Comparison of ENCODE assay signal across 6 cellular contexts in genomic region chr2:241150660-241151530, GRCh38. TPM values are rescaled to one million over a fixed set of nuclear protein-coding genes. Genes with fewer than 3 reads are reported as not detected.
DNase-seq lines count a peak whose midpoint lies in the region; ATAC-seq and TF ChIP-seq lines count a peak whose summit lies in the region.

No MANE protein-coding gene starts in this region.

- peaks cover 26% of the 10 kb centered on the region for H3K4me1 ChIP-seq in CD8-positive, alpha-beta memory T cell (ENCODE audit: insufficient read depth, low read length)
- H3K4me1 ChIP-seq in RWPE2 (ENCODE audit: insufficient read depth, poor library complexity, severe bottlenecking) (peaks cover 6% of the 10 kb centered on the region), upper lobe of right lung (peaks cover 17% of the 10 kb centered on the region)

- no peak for ATAC-seq in RWPE2 (ENCODE audit: low read depth)
- no peak for ATAC-seq in upper lobe of right lung

- peak overlapping the region; percentile 87 to 99 (median 94) for H3K27ac Mint-ChIP-seq in CD8-positive, alpha-beta memory T cell

- CTCF ChIA-PET in CD8-positive, alpha-beta memory T cell (lab: Charles Lee) = interaction anchor here (0.7 to 4.2 kb wide), 16 partner anchors 10 to 584 kb away, joined by 3 to 67 read pairs (median 6); partner anchors contain the start of genes D2HGDH and MTERF4

- no peaks in the 10 kb centered on the region for H3K9me3 Mint-ChIP-seq in CD8-positive, alpha-beta memory T cell

- peak overlapping the region; percentile 68 for H3K27ac ChIP-seq in CD8-positive, alpha-beta memory T cell (ENCODE audit: low read depth, low read length)
- peak overlapping the region; percentile 34 for H3K27ac ChIP-seq in RWPE2 (ENCODE audit: poor library complexity, severe bottlenecking)
- peak overlapping the region; percentile 84 for H3K27ac ChIP-seq in upper lobe of right lung

- peak overlapping the region; percentile 97 for H3K4me3 ChIP-seq in CD8-positive, alpha-beta memory T cell (ENCODE audit: low read length)
- H3K4me3 ChIP-seq in RWPE2 (ENCODE audit: severe bottlenecking) = peak overlapping the region; percentile 75
- H3K4me3 ChIP-seq in iPS-11a (ENCODE audit: low read depth, low read length) = peak overlapping the region; percentile 64
- peak overlapping the region; percentile 98 for H3K4me3 ChIP-seq in upper lobe of right lung

- H3K4me1 Mint-ChIP-seq in CD8-positive, alpha-beta memory T cell = peaks cover 33 to 58% (median 52%) of the 10 kb centered on the region in 3 donors

- POLR2A ChIA-PET in CD8-positive, alpha-beta memory T cell (lab: Charles Lee) = interaction anchor here (0.6 to 3.3 kb wide), 10 partner anchors 15 to 551 kb away, joined by 3 to 49 read pairs (median 4); partner anchors contain the start of genes ING5 and MTERF4

- intact Hi-C loops in upper lobe of right lung (cut with DNase I) = no loop called here

- TF ChIP-seq CTCF in RWPE2 (IDR thresholded peaks at IDR 0.05; ENCODE audit: poor library complexity, severe bottlenecking) (no peak), upper lobe of right lung (IDR thresholded peaks at IDR 0.05) (no peak)

- peaks cover 0 to 3% of the 10 kb centered on the region in 2 donors for H3K27me3 Mint-ChIP-seq in CD8-positive, alpha-beta memory T cell

- peaks cover 0 to 33% (median 5%) of the 10 kb centered on the region in 3 donors for H3K36me3 Mint-ChIP-seq in CD8-positive, alpha-beta memory T cell

- H3K9me3 ChIP-seq in CD8-positive, alpha-beta memory T cell (ENCODE audit: low read length) = no peaks in the 10 kb centered on the region
- H3K9me3 ChIP-seq in RWPE2 (ENCODE audit: severe bottlenecking) = no peaks in the 10 kb centered on the region
- no peaks in the 10 kb centered on the region for H3K9me3 ChIP-seq in upper lobe of right lung

- peak overlapping the region; percentile 93 to 100 (median 97) for H3K4me3 Mint-ChIP-seq in CD8-positive, alpha-beta memory T cell

- no peaks in the 10 kb centered on the region for H3K36me3 ChIP-seq in CD8-positive, alpha-beta memory T cell (ENCODE audit: insufficient read depth, low read length)
- H3K36me3 ChIP-seq in RWPE2 (ENCODE audit: low read depth) (peaks cover 7% of the 10 kb centered on the region; the same call in 1 of the 2 replicates), upper lobe of right lung (peaks cover 16% of the 10 kb centered on the region)

- DNase-seq in CD8-positive, alpha-beta memory T cell = no peak
- no peak for DNase-seq in RWPE2 (ENCODE audit: low spot score)
- no peak for DNase-seq in upper lobe of right lung
- DNase-seq in NCI-H446 treated with DMSO at 0.1 percent for 48 hours (lab: John Stamatoyannopoulos, UW) = no peak
- no peak for DNase-seq in occipital lobe (lab: John Stamatoyannopoulos, UW)

- no peaks in the 10 kb centered on the region for H3K27me3 ChIP-seq in CD8-positive, alpha-beta memory T cell (ENCODE audit: insufficient read depth, low read length, poor library complexity, severe bottlenecking)
- H3K27me3 ChIP-seq in RWPE2 (ENCODE audit: insufficient read depth, poor library complexity, severe bottlenecking) (no peaks in the 10 kb centered on the region), upper lobe of right lung (no peaks in the 10 kb centered on the region)

RNA-seq across cellular contexts. Expression of gene PPP1R7, which starts 0.6 kb away (rescaled TPM):
- total RNA-seq in CD8-positive, alpha-beta memory T cell = 10 to 100 TPM; 82.6 to 87.2 TPM
- polyA plus RNA-seq in CD8-positive, alpha-beta memory T cell = 132 TPM
- 60.7 TPM for total RNA-seq in upper lobe of right lung
- total RNA-seq in occipital lobe = 38.5 TPM

RNA-seq across cellular contexts. Expression of gene PASK, which starts 1.6 kb away (rescaled TPM):
- 10 to 100 TPM; 92.8 to 93.8 TPM for total RNA-seq in CD8-positive, alpha-beta memory T cell
- 32.8 TPM for polyA plus RNA-seq in CD8-positive, alpha-beta memory T cell
- total RNA-seq in upper lobe of right lung (15.7 TPM), occipital lobe (11.9 TPM)

RNA-seq across cellular contexts. Expression of gene ANO7, which starts 37.6 kb away (rescaled TPM):
- total RNA-seq in CD8-positive, alpha-beta memory T cell = under 1 TPM; 0.83 to 0.86 TPM
- not detected for polyA plus RNA-seq in CD8-positive, alpha-beta memory T cell
- total RNA-seq in upper lobe of right lung (2.1 TPM), occipital lobe (0.16 TPM)

RNA-seq across cellular contexts. Expression of gene MTERF4, which starts 48.8 kb away (rescaled TPM):
- total RNA-seq in CD8-positive, alpha-beta memory T cell = 10 to 100 TPM; 48.0 to 49.2 TPM
- polyA plus RNA-seq in CD8-positive, alpha-beta memory T cell = 46.4 TPM
- total RNA-seq in upper lobe of right lung (34.6 TPM), occipital lobe (40.2 TPM)

Comparison
In these comparisons a context has a peak if more than half of its experiments do, and no peak if none do; other contexts are left out.
1. H3K27ac ChIP-seq: peak in every context shown above with its lines; median percentile 84 in upper lobe of right lung; 68 in CD8-positive, alpha-beta memory T cell; 34 in RWPE2.